In the genomic region with DNA sequence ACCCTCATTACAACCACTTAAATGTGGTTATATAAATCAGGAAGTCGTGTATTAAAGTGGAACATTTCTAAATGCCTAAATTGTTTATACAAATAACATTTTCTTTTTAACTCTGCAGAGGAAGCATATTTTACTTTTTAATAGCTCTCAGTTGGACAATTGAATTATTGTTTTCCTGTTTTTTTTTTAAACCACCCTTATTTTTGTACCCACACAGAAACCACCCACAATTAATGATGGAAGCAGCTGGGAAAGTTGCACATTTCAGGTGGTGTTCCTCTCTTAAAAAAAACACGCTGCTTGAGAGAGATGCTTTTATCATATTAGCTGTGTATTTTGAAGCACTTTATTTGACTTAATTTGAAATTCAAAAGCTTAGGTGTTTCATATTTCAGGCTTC, we compare ENCODE assay signal across 17 cellular contexts.
A peak's percentile ranks its signal among the peaks of the same experiment; 100 is the strongest.
DNase-seq lines count a peak whose midpoint lies in the region; ATAC-seq lines count a peak whose summit lies in the region.
"Had no signal": no experiment of that assay in that cellular context is flagged by ENCODE, and none has a peak within 500 bp of the region (broad histone marks: within the 10 kb centered on the region; RNA-seq: fewer than 3 reads in every experiment).

No MANE protein-coding gene starts in this region.

- no peaks in the 10 kb centered on the region for H3K9me3 ChIP-seq in HUES6 (ENCODE audit: control insufficient read depth, insufficient read depth, low read depth, low read length)
- H3K9me3 ChIP-seq: BLaER1, MG63 had no signal

- H3K4me1 ChIP-seq in HUES6 (ENCODE audit: control insufficient read depth, insufficient read depth, low read length): peaks cover 11% of the 10 kb centered on the region

- 0 out of 2 replicates have a peak overlapping the region, but pooled peaks have one; percentile 41 for H3K27ac ChIP-seq in HUES6 (ENCODE audit: low read depth, low read length)
- H3K27ac ChIP-seq in epithelial cell of prostate: peak overlapping the region; percentile 97
- H3K27ac ChIP-seq: BLaER1, SK-N-MC had no signal

- no peak overlapping the region for H3K9ac ChIP-seq in HUES6 (ENCODE audit: low read length)
- H3K9ac ChIP-seq: BLaER1 had no signal

- no peak overlapping the region for H3K4me3 ChIP-seq in HUES6 (ENCODE audit: low read depth, low read length)
- H3K4me3 ChIP-seq: BLaER1, MG63, SK-N-MC had no signal

- no peaks in the 10 kb centered on the region for H3K27me3 ChIP-seq in HUES6 (ENCODE audit: control insufficient read depth, insufficient read depth, low read length)
- H3K27me3 ChIP-seq: BLaER1, MG63 had no signal

- H3K36me3 ChIP-seq in HUES6 (ENCODE audit: control insufficient read depth, insufficient read depth, low read length): peaks cover 4% of the 10 kb centered on the region
- H3K36me3 ChIP-seq: MG63 had no signal

- peak; percentile 76 for DNase-seq in Caki2 (ENCODE audit: low read depth)
- DNase-seq in epithelial cell of prostate (ENCODE audit: low read depth, low spot score): no peak
- DNase-seq in renal cortical epithelial cell (ENCODE audit: low read depth): peak; percentile 24
- no peak for DNase-seq in HuH-7.5 (ENCODE audit: low spot score)
- DNase-seq in NCI-H1694 treated with DMSO at 0.1 percent for 48 hours (lab: John Stamatoyannopoulos, UW): no peak
- DNase-seq: KBM-7, MG63, NCI-H1105 treated with DMSO at 0.1 percent for 48 hours, NCI-H2029 treated with DMSO at 0.1 percent for 48 hours, NCI-H510A, OCI-M1, T-helper 17 cell had no signal

- ATAC-seq in HG03139 (IDR thresholded peaks at IDR 0.05; ENCODE audit: unreplicated experiment) (no peak), GM21576 (IDR thresholded peaks at IDR 0.05; ENCODE audit: unreplicated experiment) (no peak)
- ATAC-seq: T-helper 17 cell had no signal

- in situ Hi-C loops in Caki2 (cut with HindIII; ENCODE audit: low pct_unique_long_range_greater_than_20kb, low sequenced_read_pairs): no loop called here

Comparison
In these comparisons a context has a peak if more than half of its experiments do, and no peak if none do; other contexts are left out.
1. DNase-seq: peak in Caki2 (single experiment) and renal cortical epithelial cell (single experiment); none in epithelial cell of prostate (single experiment), HuH-7.5 (single experiment) and NCI-H1694 treated with DMSO at 0.1 percent for 48 hours (single experiment).